ENCODE assay signal across 16 cellular contexts in genomic region chr17:7159571-7159970, GRCh38. TPM values are rescaled to one million over a fixed set of nuclear protein-coding genes. Genes with fewer than 3 reads are reported as not detected.
"Had no signal": no experiment of that assay in that cellular context is flagged by ENCODE, and none has a peak within 500 bp of the region (broad histone marks: within the 10 kb centered on the region; RNA-seq: fewer than 3 reads in every experiment).

No MANE protein-coding gene starts in this region.

RNA-seq across cellular contexts. Expression of gene ASGR1, which starts 19.6 kb away (rescaled TPM):
- total RNA-seq: activated B cell treated with CpG ODN at 0.5 μM for 24 hours had no signal

RNA-seq across cellular contexts. Expression of gene ASGR2, which starts 44.9 kb away (rescaled TPM):
- total RNA-seq: activated B cell treated with CpG ODN at 0.5 μM for 24 hours; activated CD4-positive, alpha-beta memory T cell treated with anti-CD3 and anti-CD28 coated beads for 36 hours; activated CD4-positive, alpha-beta T cell treated with anti-CD3 and anti-CD28 coated beads, Interleukin-2, amount 10 ng/mL, durations not matched to agents 24 days and 14 days; activated CD8-positive, alpha-beta memory T cell treated with anti-CD3 and anti-CD28 coated beads for 36 hours; activated CD8-positive, alpha-beta T cell treated with anti-CD3 and anti-CD28 coated beads for 36 hours; activated naive CD4-positive, alpha-beta T cell treated with anti-CD3 and anti-CD28 coated beads for 36 hours; activated naive CD4-positive, alpha-beta T cell treated with anti-CD3 and anti-CD28 coated beads, Interleukin-2, amount 50 U/mL, for 72 hours; activated naive CD8-positive, alpha-beta T cell treated with anti-CD3 and anti-CD28 coated beads for 36 hours; activated T-cell treated with anti-CD3 and anti-CD28 coated beads, Interleukin-2, amount 50 U/mL, for 72 hours; activated T-helper 1 cell treated with anti-CD3 and anti-CD28 coated beads, Interleukin-12 subunit alpha, Interleukin-12 subunit beta, Interleukin-2, Interleukin-4 antibody, amounts not matched to agents 30 ng/mL and 10 ng/mL and 1 ng/mL, durations not matched to agents 14 hours and 24 hours and 36 hours; activated T-helper 17 cell treated with anti-CD3 and anti-CD28 coated beads, Interleukin-2, amount 50 U/mL, for 72 hours; astrocyte; body of pancreas; cerebellum; T-helper 1 cell treated with Interleukin-12 subunit alpha and Interleukin-12 subunit beta and Interleukin-4 antibody, amounts not matched to agents 30 ng/mL and 1 ng/mL, for 36 hours; T-helper 2 cell treated with Interferon-gamma antibody and Interleukin-4, amounts not matched to agents 100 ng/mL and 5 ng/mL, for 36 hours had no signal
